ENCODE assay signal across 12 cellular contexts in the genomic region with DNA sequence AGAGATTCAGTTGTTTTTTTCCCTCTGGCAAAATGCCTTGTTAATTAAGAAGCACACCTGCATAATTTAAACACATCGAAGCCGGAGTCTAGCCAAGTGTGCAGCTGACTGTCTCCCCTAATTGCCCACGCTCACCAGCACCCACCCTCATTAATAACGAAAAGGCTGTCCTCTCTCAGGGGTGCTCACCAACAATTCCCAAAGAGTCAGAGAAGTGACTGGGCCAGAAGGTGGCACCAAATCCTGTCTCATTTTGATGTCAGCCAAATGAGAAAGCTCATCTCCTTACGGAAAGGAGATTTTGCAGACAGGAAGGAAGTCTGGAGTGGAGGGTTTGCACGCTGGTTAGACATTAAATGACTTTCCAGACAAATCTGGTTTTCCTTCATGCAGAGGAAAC.
DNase-seq lines count a peak whose midpoint lies in the region; ATAC-seq, FAIRE-seq and TF ChIP-seq lines count a peak whose summit lies in the region.
"Had no signal": no experiment of that assay in that cellular context is flagged by ENCODE, and none has a peak within 500 bp of the region (broad histone marks: within the 10 kb centered on the region; RNA-seq: fewer than 3 reads in every experiment).

No MANE protein-coding gene starts in this region.

- peak; percentile 77 for TF ChIP-seq CTCF in VCaP (conservative IDR thresholded peaks at IDR 0.05)
- peak; percentile 57 for TF ChIP-seq CTCF in HepG2 (CRISPR knock-in tag; IDR thresholded peaks at IDR 0.05)

- H3K4me1 ChIP-seq in HepG2 (ENCODE audit: insufficient read depth, low read length): no peaks in the 10 kb centered on the region
- H3K4me1 ChIP-seq: lower lobe of right lung had no signal

- H4K20me1 ChIP-seq in HepG2 (ENCODE audit: insufficient read depth, low read length): no peaks in the 10 kb centered on the region

- ATAC-seq in HepG2 (peak; percentile 71), HG03159 (IDR thresholded peaks at IDR 0.05; ENCODE audit: unreplicated experiment) (no peak), left ventricle myocardium superior (no peak), HG02852 (IDR thresholded peaks at IDR 0.05; ENCODE audit: unreplicated experiment) (no peak)
- ATAC-seq: HCT116, lower lobe of right lung had no signal

- CTCF ChIA-PET in HepG2 (lab: Yijun Ruan, JAX; ENCODE audit: low intra/inter-chr PET ratio, low total read pairs): no interaction called here

- intact Hi-C loops in HepG2 (cut with micrococcal nuclease; ENCODE audit: unreplicated experiment): no loop called here
- intact Hi-C loops in left ventricle myocardium superior (cut with micrococcal nuclease): no loop called here

- no peak overlapping the region for H3K4me2 ChIP-seq in HepG2 (ENCODE audit: low read depth, low read length)

- 23% methylated on average over 6 of the region's 6 CpGs for WGBS in HepG2 (ENCODE audit: low lambda C conversion rate)

- H3K27ac ChIP-seq in VCaP (peak overlapping the region; percentile 44), HepG2 (ENCODE audit: extremely low read length, insufficient read depth, low read length) (no peak overlapping the region)
- H3K27ac ChIP-seq: lower lobe of right lung had no signal

- no peak overlapping the region for H3K4me3 ChIP-seq in HepG2 (replicated peaks in 1 of 3; ENCODE audit: insufficient read depth in 1 of 3, low read depth in 2 of 3, low read length in 3 of 3)
- H3K4me3 ChIP-seq: lower lobe of right lung had no signal

- no peak overlapping the region for H2AFZ ChIP-seq in HepG2 (ENCODE audit: low read length)

- DNase-seq in ELF-1 (ENCODE audit: low read depth, low spot score): peak; percentile 21
- peak; percentile 86 for DNase-seq in NCI-H1105 (lab: John Stamatoyannopoulos, UW)
- peak; percentile 16 for DNase-seq in HepG2 (ENCODE audit: low spot score)
- no peak for DNase-seq in left ventricle myocardium superior
- DNase-seq in NCI-H526 treated with DMSO at 0.1 percent for 48 hours (lab: John Stamatoyannopoulos, UW): no peak
- DNase-seq: activated naive CD8-positive, alpha-beta T cell treated with anti-CD3 and anti-CD28 coated beads, Interleukin-2, amount 10 ng/mL, durations not matched to agents 7 days and 5 days; DMS153; lower lobe of right lung had no signal

- in situ Hi-C loops in HepG2 (cut with HindIII; ENCODE audit: extremely low pct_ligation_motif_present, low pct_unique_long_range_greater_than_20kb): no loop called here

- POLR2A ChIA-PET in HepG2 (lab: Yijun Ruan, JAX): no interaction called here

- TF ChIP-seq EP300 in HepG2 (IDR thresholded peaks at IDR 0.05; ENCODE audit: low read depth in 2 of 2, low read length in 2 of 2) (no peak), HepG2 (CRISPR knock-in tag; IDR thresholded peaks at IDR 0.05; ENCODE audit: borderline replicate concordance) (no peak)

- no peak for TF ChIP-seq RAD21 in HepG2 (CRISPR knock-in tag; IDR thresholded peaks at IDR 0.05)

- H3K9me3 ChIP-seq in HepG2 (ENCODE audit: low read length): no peaks in the 10 kb centered on the region; the same call in 1 of the 2 replicates
- H3K9me3 ChIP-seq: lower lobe of right lung had no signal

- no peak for TF ChIP-seq POLR2A in HepG2 (IDR thresholded peaks at IDR 0.05; ENCODE audit: insufficient read depth in 1 of 2, low read depth in 2 of 2, low read length in 2 of 2)

- H3K9ac ChIP-seq in HepG2 (ENCODE audit: insufficient read depth, low read depth, low read length): no peak overlapping the region

- no TSS peak for BruUV-seq in HepG2 (replicated peaks; lab: Mats Ljungman, UMichigan)

- no peaks in the 10 kb centered on the region for H3K79me2 ChIP-seq in HepG2 (ENCODE audit: insufficient read depth, low read length)

- FAIRE-seq in HepG2 (lab: Jason Lieb, UNC): peak; percentile 76

- H3K27me3 ChIP-seq in HepG2 (ENCODE audit: control insufficient read depth in 1 of 2, insufficient read depth in 2 of 2, low read length in 2 of 2): no peaks in the 10 kb centered on the region

- no peaks in the 10 kb centered on the region for H3K36me3 ChIP-seq in HepG2 (replicated peaks in 1 of 2; ENCODE audit: control insufficient read depth in 1 of 2, insufficient read depth in 2 of 2, low read length in 2 of 2)
- H3K36me3 ChIP-seq: lower lobe of right lung had no signal

TF ChIP-seq in HepG2, 621 proteins besides CTCF, POLR2A, EP300 and RAD21 (continues in another document):
- TF ChIP-seq NR2F6 (IDR thresholded peaks at IDR 0.05) (no peak), NR2F6 (CRISPR knock-in tag; IDR thresholded peaks at IDR 0.05) (no peak), SMC3 (IDR thresholded peaks at IDR 0.05; ENCODE audit: low read length) (peak; percentile 28; the same call in 1 of the 2 replicates), MAFF (IDR thresholded peaks at IDR 0.05; ENCODE audit: low read depth, low read length) (no peak), ZNF713 (CRISPR knock-in tag; IDR thresholded peaks at IDR 0.05) (no peak), STAG1 (CRISPR knock-in tag; IDR thresholded peaks at IDR 0.05) (peak; percentile 60), ZNF83 (CRISPR knock-in tag; IDR thresholded peaks at IDR 0.05; ENCODE audit: borderline replicate concordance) (no peak), ZIK1 (CRISPR knock-in tag; IDR thresholded peaks at IDR 0.05; ENCODE audit: borderline replicate concordance, low read depth) (no peak), BRCA1 (CRISPR knock-in tag; IDR thresholded peaks at IDR 0.05) (no peak), ZNF761 (CRISPR knock-in tag; conservative IDR thresholded peaks at IDR 0.05) (no peak), KAT7 (CRISPR knock-in tag; IDR thresholded peaks at IDR 0.05; ENCODE audit: borderline replicate concordance) (no peak), ZNF317 (CRISPR knock-in tag; IDR thresholded peaks at IDR 0.05) (no peak)
- TF ChIP-seq, protein P1, sequence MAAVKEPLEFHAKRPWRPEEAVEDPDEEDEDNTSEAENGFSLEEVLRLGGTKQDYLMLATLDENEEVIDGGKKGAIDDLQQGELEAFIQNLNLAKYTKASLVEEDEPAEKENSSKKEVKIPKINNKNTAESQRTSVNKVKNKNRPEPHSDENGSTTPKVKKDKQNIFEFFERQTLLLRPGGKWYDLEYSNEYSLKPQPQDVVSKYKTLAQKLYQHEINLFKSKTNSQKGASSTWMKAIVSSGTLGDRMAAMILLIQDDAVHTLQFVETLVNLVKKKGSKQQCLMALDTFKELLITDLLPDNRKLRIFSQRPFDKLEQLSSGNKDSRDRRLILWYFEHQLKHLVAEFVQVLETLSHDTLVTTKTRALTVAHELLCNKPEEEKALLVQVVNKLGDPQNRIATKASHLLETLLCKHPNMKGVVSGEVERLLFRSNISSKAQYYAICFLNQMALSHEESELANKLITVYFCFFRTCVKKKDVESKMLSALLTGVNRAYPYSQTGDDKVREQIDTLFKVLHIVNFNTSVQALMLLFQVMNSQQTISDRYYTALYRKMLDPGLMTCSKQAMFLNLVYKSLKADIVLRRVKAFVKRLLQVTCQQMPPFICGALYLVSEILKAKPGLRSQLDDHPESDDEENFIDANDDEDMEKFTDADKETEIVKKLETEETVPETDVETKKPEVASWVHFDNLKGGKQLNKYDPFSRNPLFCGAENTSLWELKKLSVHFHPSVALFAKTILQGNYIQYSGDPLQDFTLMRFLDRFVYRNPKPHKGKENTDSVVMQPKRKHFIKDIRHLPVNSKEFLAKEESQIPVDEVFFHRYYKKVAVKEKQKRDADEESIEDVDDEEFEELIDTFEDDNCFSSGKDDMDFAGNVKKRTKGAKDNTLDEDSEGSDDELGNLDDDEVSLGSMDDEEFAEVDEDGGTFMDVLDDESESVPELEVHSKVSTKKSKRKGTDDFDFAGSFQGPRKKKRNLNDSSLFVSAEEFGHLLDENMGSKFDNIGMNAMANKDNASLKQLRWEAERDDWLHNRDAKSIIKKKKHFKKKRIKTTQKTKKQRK (IDR thresholded peaks at IDR 0.05; ENCODE audit: low read length): no peak
- TF ChIP-seq, protein P2, sequence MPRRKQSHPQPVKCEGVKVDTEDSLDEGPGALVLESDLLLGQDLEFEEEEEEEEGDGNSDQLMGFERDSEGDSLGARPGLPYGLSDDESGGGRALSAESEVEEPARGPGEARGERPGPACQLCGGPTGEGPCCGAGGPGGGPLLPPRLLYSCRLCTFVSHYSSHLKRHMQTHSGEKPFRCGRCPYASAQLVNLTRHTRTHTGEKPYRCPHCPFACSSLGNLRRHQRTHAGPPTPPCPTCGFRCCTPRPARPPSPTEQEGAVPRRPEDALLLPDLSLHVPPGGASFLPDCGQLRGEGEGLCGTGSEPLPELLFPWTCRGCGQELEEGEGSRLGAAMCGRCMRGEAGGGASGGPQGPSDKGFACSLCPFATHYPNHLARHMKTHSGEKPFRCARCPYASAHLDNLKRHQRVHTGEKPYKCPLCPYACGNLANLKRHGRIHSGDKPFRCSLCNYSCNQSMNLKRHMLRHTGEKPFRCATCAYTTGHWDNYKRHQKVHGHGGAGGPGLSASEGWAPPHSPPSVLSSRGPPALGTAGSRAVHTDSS (CRISPR knock-in tag; conservative IDR thresholded peaks at IDR 0.05): no peak

Comparison
In these comparisons a context has a peak if more than half of its experiments do, and no peak if none do; other contexts are left out.
1. DNase-seq: peak in ELF-1 (single experiment), NCI-H1105 (single experiment) and HepG2 (single experiment); none in left ventricle myocardium superior (single experiment) and NCI-H526 treated with DMSO at 0.1 percent for 48 hours (single experiment).